In the genomic region with DNA sequence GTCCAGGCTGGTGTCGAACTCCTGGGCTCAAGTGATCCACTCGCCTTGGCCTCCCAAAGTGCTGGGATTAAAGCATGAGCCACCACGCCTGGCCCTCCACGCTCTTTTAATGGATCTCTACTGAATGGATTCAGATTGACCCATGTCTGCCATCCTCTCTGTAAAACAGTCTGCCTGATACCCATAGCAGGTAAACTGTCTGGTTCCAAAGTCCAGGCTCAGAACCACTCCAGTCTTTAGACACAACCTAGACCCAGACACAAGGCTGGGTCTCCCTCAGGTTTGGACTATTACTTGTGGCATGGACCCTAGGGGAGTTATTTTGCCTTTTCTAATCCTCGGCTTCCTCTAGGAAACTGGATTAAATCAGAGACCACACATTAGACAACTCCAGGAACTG, we compare ENCODE assay signal across 1 cellular context.
TF ChIP-seq lines count a peak whose summit lies in the region.

No MANE protein-coding gene starts in this region.

TF ChIP-seq in HepG2, 621 proteins besides CTCF, POLR2A, EP300 and RAD21 (continued from another document):
- TF ChIP-seq, protein P1, sequence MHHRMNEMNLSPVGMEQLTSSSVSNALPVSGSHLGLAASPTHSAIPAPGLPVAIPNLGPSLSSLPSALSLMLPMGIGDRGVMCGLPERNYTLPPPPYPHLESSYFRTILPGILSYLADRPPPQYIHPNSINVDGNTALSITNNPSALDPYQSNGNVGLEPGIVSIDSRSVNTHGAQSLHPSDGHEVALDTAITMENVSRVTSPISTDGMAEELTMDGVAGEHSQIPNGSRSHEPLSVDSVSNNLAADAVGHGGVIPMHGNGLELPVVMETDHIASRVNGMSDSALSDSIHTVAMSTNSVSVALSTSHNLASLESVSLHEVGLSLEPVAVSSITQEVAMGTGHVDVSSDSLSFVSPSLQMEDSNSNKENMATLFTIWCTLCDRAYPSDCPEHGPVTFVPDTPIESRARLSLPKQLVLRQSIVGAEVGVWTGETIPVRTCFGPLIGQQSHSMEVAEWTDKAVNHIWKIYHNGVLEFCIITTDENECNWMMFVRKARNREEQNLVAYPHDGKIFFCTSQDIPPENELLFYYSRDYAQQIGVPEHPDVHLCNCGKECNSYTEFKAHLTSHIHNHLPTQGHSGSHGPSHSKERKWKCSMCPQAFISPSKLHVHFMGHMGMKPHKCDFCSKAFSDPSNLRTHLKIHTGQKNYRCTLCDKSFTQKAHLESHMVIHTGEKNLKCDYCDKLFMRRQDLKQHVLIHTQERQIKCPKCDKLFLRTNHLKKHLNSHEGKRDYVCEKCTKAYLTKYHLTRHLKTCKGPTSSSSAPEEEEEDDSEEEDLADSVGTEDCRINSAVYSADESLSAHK (CRISPR knock-in tag; IDR thresholded peaks at IDR 0.05; ENCODE audit: borderline replicate concordance): no peak
- TF ChIP-seq HNF4G (IDR thresholded peaks at IDR 0.05; ENCODE audit: borderline replicate concordance, low read depth, low read length) (no peak), HNF4G (CRISPR knock-in tag; IDR thresholded peaks at IDR 0.05; ENCODE audit: borderline replicate concordance, low read depth) (peak; percentile 25; the same call in 1 of the 2 replicates), ZNF12 (CRISPR knock-in tag; IDR thresholded peaks at IDR 0.05) (no peak), MTA1 (CRISPR knock-in tag; IDR thresholded peaks at IDR 0.05; ENCODE audit: borderline replicate concordance) (no peak), ZNF772 (CRISPR knock-in tag; IDR thresholded peaks at IDR 0.05) (no peak), DR1 (CRISPR knock-in tag; IDR thresholded peaks at IDR 0.05) (no peak), KLF15 (CRISPR knock-in tag; IDR thresholded peaks at IDR 0.05; ENCODE audit: borderline replicate concordance) (no peak), LCORL (IDR thresholded peaks at IDR 0.05) (no peak), LCORL (CRISPR knock-in tag; IDR thresholded peaks at IDR 0.05) (no peak), ZNF44 (CRISPR knock-in tag; IDR thresholded peaks at IDR 0.05) (no peak), ZNF629 (CRISPR knock-in tag; conservative IDR thresholded peaks at IDR 0.05) (peak; percentile 60; the same call in 1 of the 2 replicates), NFKBIZ (CRISPR knock-in tag; IDR thresholded peaks at IDR 0.05) (no peak)
- TF ChIP-seq, protein P2, sequence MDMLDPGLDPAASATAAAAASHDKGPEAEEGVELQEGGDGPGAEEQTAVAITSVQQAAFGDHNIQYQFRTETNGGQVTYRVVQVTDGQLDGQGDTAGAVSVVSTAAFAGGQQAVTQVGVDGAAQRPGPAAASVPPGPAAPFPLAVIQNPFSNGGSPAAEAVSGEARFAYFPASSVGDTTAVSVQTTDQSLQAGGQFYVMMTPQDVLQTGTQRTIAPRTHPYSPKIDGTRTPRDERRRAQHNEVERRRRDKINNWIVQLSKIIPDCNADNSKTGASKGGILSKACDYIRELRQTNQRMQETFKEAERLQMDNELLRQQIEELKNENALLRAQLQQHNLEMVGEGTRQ (IDR thresholded peaks at IDR 0.05; ENCODE audit: low read depth, low read length): no peak
- TF ChIP-seq, protein P2 (CRISPR knock-in tag; IDR thresholded peaks at IDR 0.05; ENCODE audit: borderline replicate concordance): no peak
- TF ChIP-seq, protein P3, sequence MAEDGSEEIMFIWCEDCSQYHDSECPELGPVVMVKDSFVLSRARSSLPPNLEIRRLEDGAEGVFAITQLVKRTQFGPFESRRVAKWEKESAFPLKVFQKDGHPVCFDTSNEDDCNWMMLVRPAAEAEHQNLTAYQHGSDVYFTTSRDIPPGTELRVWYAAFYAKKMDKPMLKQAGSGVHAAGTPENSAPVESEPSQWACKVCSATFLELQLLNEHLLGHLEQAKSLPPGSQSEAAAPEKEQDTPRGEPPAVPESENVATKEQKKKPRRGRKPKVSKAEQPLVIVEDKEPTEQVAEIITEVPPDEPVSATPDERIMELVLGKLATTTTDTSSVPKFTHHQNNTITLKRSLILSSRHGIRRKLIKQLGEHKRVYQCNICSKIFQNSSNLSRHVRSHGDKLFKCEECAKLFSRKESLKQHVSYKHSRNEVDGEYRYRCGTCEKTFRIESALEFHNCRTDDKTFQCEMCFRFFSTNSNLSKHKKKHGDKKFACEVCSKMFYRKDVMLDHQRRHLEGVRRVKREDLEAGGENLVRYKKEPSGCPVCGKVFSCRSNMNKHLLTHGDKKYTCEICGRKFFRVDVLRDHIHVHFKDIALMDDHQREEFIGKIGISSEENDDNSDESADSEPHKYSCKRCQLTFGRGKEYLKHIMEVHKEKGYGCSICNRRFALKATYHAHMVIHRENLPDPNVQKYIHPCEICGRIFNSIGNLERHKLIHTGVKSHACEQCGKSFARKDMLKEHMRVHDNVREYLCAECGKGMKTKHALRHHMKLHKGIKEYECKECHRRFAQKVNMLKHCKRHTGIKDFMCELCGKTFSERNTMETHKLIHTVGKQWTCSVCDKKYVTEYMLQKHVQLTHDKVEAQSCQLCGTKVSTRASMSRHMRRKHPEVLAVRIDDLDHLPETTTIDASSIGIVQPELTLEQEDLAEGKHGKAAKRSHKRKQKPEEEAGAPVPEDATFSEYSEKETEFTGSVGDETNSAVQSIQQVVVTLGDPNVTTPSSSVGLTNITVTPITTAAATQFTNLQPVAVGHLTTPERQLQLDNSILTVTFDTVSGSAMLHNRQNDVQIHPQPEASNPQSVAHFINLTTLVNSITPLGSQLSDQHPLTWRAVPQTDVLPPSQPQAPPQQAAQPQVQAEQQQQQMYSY (CRISPR knock-in tag; IDR thresholded peaks at IDR 0.05): peak; percentile 54; the same call in 1 of the 2 replicates
